ENCODE assay signal across 5 cellular contexts in the genomic region with DNA sequence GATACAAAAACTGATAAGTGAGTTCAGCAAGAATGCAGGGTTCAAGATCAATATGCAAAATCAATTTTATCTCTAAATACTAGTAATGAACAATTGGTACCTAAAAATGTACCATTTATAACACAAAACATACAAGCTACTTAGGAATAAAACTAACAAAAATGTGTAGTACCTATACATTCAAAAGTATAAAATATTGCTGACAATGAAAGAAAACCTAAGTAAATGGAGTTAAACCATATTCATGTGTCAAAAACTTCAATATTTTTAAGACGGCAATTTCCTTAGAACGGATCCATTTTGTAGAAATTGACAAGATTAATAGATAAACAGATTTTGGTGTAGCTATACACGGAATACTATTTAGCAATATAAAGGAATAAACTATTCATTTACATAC.
"Had no signal": no experiment of that assay in that cellular context is flagged by ENCODE, and none has a peak within 500 bp of the region (broad histone marks: within the 10 kb centered on the region; RNA-seq: fewer than 3 reads in every experiment).

No MANE protein-coding gene starts in this region.

- H3K4me2 ChIP-seq: KMS-11 had no signal

- H3K9ac ChIP-seq: KMS-11 had no signal

- FAIRE-seq: HTR-8/SVneo had no signal

- H3K27ac ChIP-seq: HL-60, KMS-11 had no signal

- DNase-seq: KBM-7, KG1 had no signal
